Comparison of ENCODE assay signal across 13 cellular contexts in the genomic region with DNA sequence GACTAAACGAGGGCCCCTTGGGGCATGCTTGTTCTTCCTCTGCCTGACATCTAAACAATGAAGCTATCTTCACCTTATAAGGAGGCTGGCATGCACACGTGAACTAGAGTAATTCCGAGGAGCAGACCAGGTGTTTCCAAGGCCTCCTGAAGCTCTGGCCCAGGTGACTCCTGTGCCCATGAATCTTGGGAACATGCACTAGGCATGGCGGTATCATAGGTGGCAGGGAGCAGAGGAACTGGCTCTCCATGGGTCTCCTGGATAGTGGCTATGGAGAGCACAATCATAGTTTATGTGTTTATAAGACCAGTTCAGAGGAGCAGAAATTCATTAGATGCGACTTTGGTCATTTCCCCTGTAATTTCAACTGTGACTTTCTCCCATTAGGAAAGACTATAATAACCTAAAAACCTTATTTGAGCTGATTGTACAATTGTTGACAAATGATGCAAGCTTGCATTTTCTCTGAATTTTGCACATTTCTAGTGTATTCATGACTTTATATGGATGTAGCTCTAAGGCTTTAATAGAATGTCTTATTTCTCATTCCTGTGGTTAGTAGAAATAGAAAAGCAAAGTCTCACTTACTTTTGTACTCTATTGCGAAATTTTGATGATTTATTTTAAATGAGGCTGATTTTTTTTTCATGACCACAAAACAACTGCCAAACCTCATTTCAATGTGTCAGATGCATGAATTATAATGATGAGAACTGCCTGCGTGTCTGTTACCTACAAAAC.
DNase-seq lines count a peak whose midpoint lies in the region; ATAC-seq and TF ChIP-seq lines count a peak whose summit lies in the region.
"Had no signal": no experiment of that assay in that cellular context is flagged by ENCODE, and none has a peak within 500 bp of the region (broad histone marks: within the 10 kb centered on the region; RNA-seq: fewer than 3 reads in every experiment).

No MANE protein-coding gene starts in this region.

- no peaks in the 10 kb centered on the region for H3K27me3 Mint-ChIP-seq in natural killer cell (ENCODE audit: low read depth in 2 of 2)
- H3K27me3 Mint-ChIP-seq in activated CD4-positive, alpha-beta memory T cell treated with anti-CD3 and anti-CD28 coated beads, Interleukin-2, amount 10 ng/mL, durations not matched to agents 7 days and 5 days = no peaks in the 10 kb centered on the region
- H3K27me3 Mint-ChIP-seq: CD8-positive, alpha-beta memory T cell; T-cell had no signal

- no peaks in the 10 kb centered on the region for H3K9me3 Mint-ChIP-seq in natural killer cell
- H3K9me3 Mint-ChIP-seq in activated CD4-positive, alpha-beta memory T cell treated with anti-CD3 and anti-CD28 coated beads, Interleukin-2, amount 10 ng/mL, durations not matched to agents 7 days and 5 days = no peaks in the 10 kb centered on the region
- H3K9me3 Mint-ChIP-seq: CD8-positive, alpha-beta memory T cell; T-cell had no signal

- intact Hi-C loops in natural killer cell (cut with micrococcal nuclease) = no loop called here
- intact Hi-C loops in tibial artery (cut with DNase I; ENCODE audit: low total_unique reads) = no loop called here
- intact Hi-C loops in testis (cut with DNase I; ENCODE audit: low total_unique reads) = no loop called here

- H3K9me3 ChIP-seq in tibial artery (no peaks in the 10 kb centered on the region), testis (no peaks in the 10 kb centered on the region)
- H3K9me3 ChIP-seq: sigmoid colon had no signal

- no peaks in the 10 kb centered on the region for H3K36me3 ChIP-seq in tibial artery
- H3K36me3 ChIP-seq in testis (ENCODE audit: low read depth, missing control alignments) = no peaks in the 10 kb centered on the region
- H3K36me3 ChIP-seq: sigmoid colon had no signal

- H3K27ac ChIP-seq in coronary artery = peak overlapping the region; percentile 22 to 67
- H3K27ac ChIP-seq in tibial artery = peak overlapping the region in 1 of 2 donors; percentile 38
- no peak overlapping the region for H3K27ac ChIP-seq in testis

- CTCF ChIA-PET in activated CD4-positive, alpha-beta memory T cell treated with anti-CD3 and anti-CD28 coated beads, Interleukin-2, amount 10 ng/mL, durations not matched to agents 7 days and 5 days (lab: Charles Lee) = no interaction called here

- H3K27me3 ChIP-seq in tibial artery = no peaks in the 10 kb centered on the region
- H3K27me3 ChIP-seq in testis = no peaks in the 10 kb centered on the region
- H3K27me3 ChIP-seq: sigmoid colon had no signal

- H3K4me3 ChIP-seq in coronary artery = no peak overlapping the region
- no peak overlapping the region for H3K4me3 ChIP-seq in tibial artery
- H3K4me3 ChIP-seq in testis = no peak overlapping the region
- H3K4me3 ChIP-seq: sigmoid colon had no signal

- TF ChIP-seq CTCF in coronary artery (IDR thresholded peaks at IDR 0.05) = no peak
- TF ChIP-seq CTCF in natural killer cell (IDR thresholded peaks at IDR 0.05) = no peak
- TF ChIP-seq CTCF in tibial artery (IDR thresholded peaks at IDR 0.05) = no peak
- no peak for TF ChIP-seq CTCF in testis (IDR thresholded peaks at IDR 0.05)

- H3K27ac Mint-ChIP-seq in natural killer cell = peak overlapping the region in 1 of 2 donors; percentile 72
- H3K27ac Mint-ChIP-seq in activated CD4-positive, alpha-beta memory T cell treated with anti-CD3 and anti-CD28 coated beads, Interleukin-2, amount 10 ng/mL, durations not matched to agents 7 days and 5 days = no peak overlapping the region
- H3K27ac Mint-ChIP-seq: T-cell had no signal

- 70 to 71% methylated on average over 7 of the region's 7 CpGs for WGBS in testis, 2 donors

- TF ChIP-seq POLR2A in testis (IDR thresholded peaks at IDR 0.05) = no peak

- peak; percentile 63 for DNase-seq in AG20443 (ENCODE audit: low spot score)
- DNase-seq in NOMO-1 treated with dmso at 0.1 percent for 144 hours (lab: John Stamatoyannopoulos, UW; ENCODE audit: unreplicated experiment) = peak; percentile 53
- DNase-seq in coronary artery (ENCODE audit: low spot score) = no peak
- DNase-seq in natural killer cell = no peak
- no peak for DNase-seq in activated CD4-positive, alpha-beta memory T cell treated with anti-CD3 and anti-CD28 coated beads, Interleukin-2, amount 10 ng/mL, durations not matched to agents 7 days and 5 days
- DNase-seq in tibial artery = no peak
- no peak for DNase-seq in testis
- DNase-seq in COLO668 (lab: John Stamatoyannopoulos, UW; ENCODE audit: unreplicated experiment) = no peak
- DNase-seq: activated CD8-positive, alpha-beta memory T cell treated with anti-CD3 and anti-CD28 coated beads, Interleukin-2, amount 50 U/mL, for 4 hours; CD8-positive, alpha-beta memory T cell; NCI-H2107; sigmoid colon; T-cell had no signal

- H3K4me3 Mint-ChIP-seq in natural killer cell = peak overlapping the region; percentile 11
- no peak overlapping the region for H3K4me3 Mint-ChIP-seq in activated CD4-positive, alpha-beta memory T cell treated with anti-CD3 and anti-CD28 coated beads, Interleukin-2, amount 10 ng/mL, durations not matched to agents 7 days and 5 days
- H3K4me3 Mint-ChIP-seq: T-cell had no signal

- H3K36me3 Mint-ChIP-seq in natural killer cell = no peaks in the 10 kb centered on the region
- H3K36me3 Mint-ChIP-seq in activated CD4-positive, alpha-beta memory T cell treated with anti-CD3 and anti-CD28 coated beads, Interleukin-2, amount 10 ng/mL, durations not matched to agents 7 days and 5 days (ENCODE audit: low read depth) = no peaks in the 10 kb centered on the region
- H3K36me3 Mint-ChIP-seq: CD8-positive, alpha-beta memory T cell; T-cell had no signal

- peaks cover 0 to 25% (median 13%) of the 10 kb centered on the region in 4 donors for H3K4me1 ChIP-seq in tibial artery
- peaks cover 9% of the 10 kb centered on the region for H3K4me1 ChIP-seq in testis
- H3K4me1 ChIP-seq: sigmoid colon had no signal

- POLR2A ChIA-PET in activated CD4-positive, alpha-beta memory T cell treated with anti-CD3 and anti-CD28 coated beads, Interleukin-2, amount 10 ng/mL, durations not matched to agents 7 days and 5 days (lab: Charles Lee) = no interaction called here

- peak in 2 of 3 donors; percentile 44 to 50 for ATAC-seq in natural killer cell
- ATAC-seq: T-cell had no signal

- peaks cover 30 to 31% of the 10 kb centered on the region in 2 donors for H3K4me1 Mint-ChIP-seq in natural killer cell
- peaks cover 2% of the 10 kb centered on the region for H3K4me1 Mint-ChIP-seq in activated CD4-positive, alpha-beta memory T cell treated with anti-CD3 and anti-CD28 coated beads, Interleukin-2, amount 10 ng/mL, durations not matched to agents 7 days and 5 days
- H3K4me1 Mint-ChIP-seq: T-cell had no signal

Comparison
In these comparisons a context has a peak if more than half of its experiments do, and no peak if none do; other contexts are left out.
1. DNase-seq: peak in AG20443 (single experiment) and NOMO-1 treated with dmso at 0.1 percent for 144 hours (single experiment); none in coronary artery (single experiment), natural killer cell (single experiment), activated CD4-positive, alpha-beta memory T cell treated with anti-CD3 and anti-CD28 coated beads, Interleukin-2, amount 10 ng/mL, durations not matched to agents 7 days and 5 days (single experiment), tibial artery (0 of 2), testis (single experiment) and COLO668 (single experiment).
2. H3K27ac ChIP-seq: peak in coronary artery (2 of 2); none in testis (0 of 2).